1 cellular context compared by ENCODE assay signal in the genomic region with DNA sequence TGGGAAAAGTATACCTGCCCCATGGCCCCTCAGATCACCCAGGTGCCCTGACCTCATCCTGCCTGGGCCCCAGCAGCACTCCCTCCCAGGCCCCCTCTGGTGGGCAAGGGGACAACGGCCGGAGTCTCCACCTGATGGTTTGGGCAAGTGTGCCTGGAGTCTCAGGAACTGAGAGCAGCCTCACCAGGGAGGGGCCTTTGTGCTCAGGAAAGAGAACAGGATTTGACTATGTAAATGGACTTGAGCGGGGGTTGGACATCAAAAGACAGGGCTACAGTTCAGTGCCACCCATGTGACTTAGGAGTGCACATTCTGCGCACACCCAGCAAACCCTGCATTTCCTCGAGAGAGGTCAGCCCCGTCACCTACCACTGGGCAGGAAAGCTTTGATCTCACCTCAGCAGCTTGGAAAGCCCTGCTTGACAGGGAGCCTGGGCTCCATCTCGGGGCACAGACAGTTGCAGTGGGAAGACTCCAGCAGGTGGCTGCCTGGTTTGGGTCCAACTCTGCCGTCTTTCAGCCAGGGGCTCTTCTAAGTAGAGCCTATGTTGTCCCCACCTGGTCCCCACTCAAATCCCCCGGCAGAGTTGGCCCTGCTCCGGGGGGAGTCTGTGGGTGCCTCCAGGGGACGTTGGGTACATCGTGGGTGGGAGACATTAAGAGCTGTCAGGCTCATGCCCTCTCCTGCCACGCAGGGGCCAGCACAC.
TF ChIP-seq lines count a peak whose summit lies in the region.

No MANE protein-coding gene starts in this region.

TF ChIP-seq in HepG2, 621 proteins besides CTCF, POLR2A, EP300 and RAD21 (continued from another document and continues in another):
- TF ChIP-seq ADNP (CRISPR knock-in tag; IDR thresholded peaks at IDR 0.05), result no peak
- TF ChIP-seq CCAR2 (optimal IDR thresholded peaks at IDR 0.05; ENCODE audit: low read depth, low read length), result no peak
- peak; percentile 54 for TF ChIP-seq NFIC (IDR thresholded peaks at IDR 0.05; ENCODE audit: low read length)
- peak; percentile 67; the same call in 1 of the 2 replicates for TF ChIP-seq ZNF724P (CRISPR knock-in tag; IDR thresholded peaks at IDR 0.05; ENCODE audit: borderline replicate concordance)
- TF ChIP-seq LCORL (IDR thresholded peaks at IDR 0.05), result no peak
- peak; percentile 94 for TF ChIP-seq LCORL (CRISPR knock-in tag; IDR thresholded peaks at IDR 0.05)
- TF ChIP-seq, protein P1, sequence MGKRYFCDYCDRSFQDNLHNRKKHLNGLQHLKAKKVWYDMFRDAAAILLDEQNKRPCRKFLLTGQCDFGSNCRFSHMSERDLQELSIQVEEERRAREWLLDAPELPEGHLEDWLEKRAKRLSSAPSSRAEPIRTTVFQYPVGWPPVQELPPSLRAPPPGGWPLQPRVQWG (CRISPR knock-in tag; IDR thresholded peaks at IDR 0.05; ENCODE audit: borderline replicate concordance, low read depth), result no peak
- TF ChIP-seq, protein P2, sequence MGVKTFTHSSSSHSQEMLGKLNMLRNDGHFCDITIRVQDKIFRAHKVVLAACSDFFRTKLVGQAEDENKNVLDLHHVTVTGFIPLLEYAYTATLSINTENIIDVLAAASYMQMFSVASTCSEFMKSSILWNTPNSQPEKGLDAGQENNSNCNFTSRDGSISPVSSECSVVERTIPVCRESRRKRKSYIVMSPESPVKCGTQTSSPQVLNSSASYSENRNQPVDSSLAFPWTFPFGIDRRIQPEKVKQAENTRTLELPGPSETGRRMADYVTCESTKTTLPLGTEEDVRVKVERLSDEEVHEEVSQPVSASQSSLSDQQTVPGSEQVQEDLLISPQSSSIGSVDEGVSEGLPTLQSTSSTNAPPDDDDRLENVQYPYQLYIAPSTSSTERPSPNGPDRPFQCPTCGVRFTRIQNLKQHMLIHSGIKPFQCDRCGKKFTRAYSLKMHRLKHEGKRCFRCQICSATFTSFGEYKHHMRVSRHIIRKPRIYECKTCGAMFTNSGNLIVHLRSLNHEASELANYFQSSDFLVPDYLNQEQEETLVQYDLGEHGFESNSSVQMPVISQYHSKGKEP (CRISPR knock-in tag; IDR thresholded peaks at IDR 0.05), result no peak; the same call in 1 of the 2 replicates
- TF ChIP-seq TBX2 (CRISPR knock-in tag; IDR thresholded peaks at IDR 0.05; ENCODE audit: borderline replicate concordance), result peak; percentile 99
- peak; percentile 96; the same call in 1 of the 2 replicates for TF ChIP-seq ZNF292 (CRISPR knock-in tag; IDR thresholded peaks at IDR 0.05; ENCODE audit: borderline replicate concordance, low read depth)
- TF ChIP-seq EHMT2 (IDR thresholded peaks at IDR 0.05; ENCODE audit: borderline replicate concordance, low read depth, low read length), result peak; percentile 69; the same call in 1 of the 2 replicates
- no peak for TF ChIP-seq NFKB2 (CRISPR knock-in tag; IDR thresholded peaks at IDR 0.05; ENCODE audit: borderline replicate concordance)
- TF ChIP-seq HOXD1 (CRISPR knock-in tag; IDR thresholded peaks at IDR 0.05), result peak; percentile 80; the same call in 1 of the 2 replicates
- TF ChIP-seq SMAD9 (CRISPR knock-in tag; IDR thresholded peaks at IDR 0.05), result no peak; the same call in 1 of the 2 replicates
- TF ChIP-seq KLF9 (CRISPR knock-in tag; IDR thresholded peaks at IDR 0.05; ENCODE audit: low read depth), result no peak; the same call in 1 of the 2 replicates
- TF ChIP-seq ZNF468 (CRISPR knock-in tag; IDR thresholded peaks at IDR 0.05), result no peak
- TF ChIP-seq RFXAP (CRISPR knock-in tag; IDR thresholded peaks at IDR 0.05; ENCODE audit: borderline replicate concordance), result peak; percentile 70; the same call in 1 of the 2 replicates
- TF ChIP-seq, protein P3, sequence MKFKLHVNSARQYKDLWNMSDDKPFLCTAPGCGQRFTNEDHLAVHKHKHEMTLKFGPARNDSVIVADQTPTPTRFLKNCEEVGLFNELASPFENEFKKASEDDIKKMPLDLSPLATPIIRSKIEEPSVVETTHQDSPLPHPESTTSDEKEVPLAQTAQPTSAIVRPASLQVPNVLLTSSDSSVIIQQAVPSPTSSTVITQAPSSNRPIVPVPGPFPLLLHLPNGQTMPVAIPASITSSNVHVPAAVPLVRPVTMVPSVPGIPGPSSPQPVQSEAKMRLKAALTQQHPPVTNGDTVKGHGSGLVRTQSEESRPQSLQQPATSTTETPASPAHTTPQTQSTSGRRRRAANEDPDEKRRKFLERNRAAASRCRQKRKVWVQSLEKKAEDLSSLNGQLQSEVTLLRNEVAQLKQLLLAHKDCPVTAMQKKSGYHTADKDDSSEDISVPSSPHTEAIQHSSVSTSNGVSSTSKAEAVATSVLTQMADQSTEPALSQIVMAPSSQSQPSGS (CRISPR knock-in tag; IDR thresholded peaks at IDR 0.05), result peak; percentile 77; the same call in 1 of the 2 replicates
- TF ChIP-seq, protein P4, sequence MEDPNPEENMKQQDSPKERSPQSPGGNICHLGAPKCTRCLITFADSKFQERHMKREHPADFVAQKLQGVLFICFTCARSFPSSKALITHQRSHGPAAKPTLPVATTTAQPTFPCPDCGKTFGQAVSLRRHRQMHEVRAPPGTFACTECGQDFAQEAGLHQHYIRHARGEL (CRISPR knock-in tag; IDR thresholded peaks at IDR 0.05), result peak; percentile 43; the same call in 1 of the 2 replicates
- peak; percentile 94; the same call in 1 of the 2 replicates for TF ChIP-seq ZBTB3 (CRISPR knock-in tag; IDR thresholded peaks at IDR 0.05; ENCODE audit: borderline replicate concordance, low read depth)
- no peak; the same call in 1 of the 2 replicates for TF ChIP-seq ZNF782 (CRISPR knock-in tag; IDR thresholded peaks at IDR 0.05; ENCODE audit: borderline replicate concordance)
- peak; percentile 30; the same call in 1 of the 2 replicates for TF ChIP-seq ZMYM2 (CRISPR knock-in tag; IDR thresholded peaks at IDR 0.05)
- no peak; the same call in none of the 2 replicates for TF ChIP-seq ETV5 (CRISPR knock-in tag; IDR thresholded peaks at IDR 0.05; ENCODE audit: borderline replicate concordance)
- no peak for TF ChIP-seq ZNF75D (CRISPR knock-in tag; IDR thresholded peaks at IDR 0.05; ENCODE audit: borderline replicate concordance)
- TF ChIP-seq NCOA5 (CRISPR knock-in tag; IDR thresholded peaks at IDR 0.05), result no peak
- TF ChIP-seq ZNF790 (CRISPR knock-in tag; IDR thresholded peaks at IDR 0.05; ENCODE audit: borderline replicate concordance), result no peak
- no peak for TF ChIP-seq REXO4 (CRISPR knock-in tag; IDR thresholded peaks at IDR 0.05; ENCODE audit: borderline replicate concordance)
- TF ChIP-seq DMAP1 (CRISPR knock-in tag; IDR thresholded peaks at IDR 0.05), result peak; percentile 53; the same call in 1 of the 2 replicates
- peak; percentile 92 for TF ChIP-seq ZSCAN25 (CRISPR knock-in tag; IDR thresholded peaks at IDR 0.05)
- peak; percentile 95 for TF ChIP-seq ZNF431 (CRISPR knock-in tag; IDR thresholded peaks at IDR 0.05; ENCODE audit: borderline replicate concordance, low read depth)
- no peak for TF ChIP-seq ZNF883 (CRISPR knock-in tag; IDR thresholded peaks at IDR 0.05; ENCODE audit: not compliant biosample characterization)
- peak; percentile 91 for TF ChIP-seq NFKBIZ (CRISPR knock-in tag; IDR thresholded peaks at IDR 0.05)
- no peak for TF ChIP-seq ZNF570 (CRISPR knock-in tag; IDR thresholded peaks at IDR 0.05; ENCODE audit: borderline replicate concordance)
- TF ChIP-seq, protein P5, sequence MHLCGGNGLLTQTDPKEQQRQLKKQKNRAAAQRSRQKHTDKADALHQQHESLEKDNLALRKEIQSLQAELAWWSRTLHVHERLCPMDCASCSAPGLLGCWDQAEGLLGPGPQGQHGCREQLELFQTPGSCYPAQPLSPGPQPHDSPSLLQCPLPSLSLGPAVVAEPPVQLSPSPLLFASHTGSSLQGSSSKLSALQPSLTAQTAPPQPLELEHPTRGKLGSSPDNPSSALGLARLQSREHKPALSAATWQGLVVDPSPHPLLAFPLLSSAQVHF (CRISPR knock-in tag; IDR thresholded peaks at IDR 0.05), result no peak
- TF ChIP-seq FOXP1 (IDR thresholded peaks at IDR 0.05), result no peak
- peak; percentile 78 for TF ChIP-seq FOXP1 (CRISPR knock-in tag; IDR thresholded peaks at IDR 0.05)
- no peak; the same call in 1 of the 2 replicates for TF ChIP-seq ESRRA (CRISPR knock-in tag; IDR thresholded peaks at IDR 0.05; ENCODE audit: low read depth)
- no peak for TF ChIP-seq SCMH1 (CRISPR knock-in tag; IDR thresholded peaks at IDR 0.05; ENCODE audit: borderline replicate concordance)
- no peak for TF ChIP-seq ZNF484 (CRISPR knock-in tag; IDR thresholded peaks at IDR 0.05; ENCODE audit: borderline replicate concordance, low read depth)
- TF ChIP-seq, protein P6, sequence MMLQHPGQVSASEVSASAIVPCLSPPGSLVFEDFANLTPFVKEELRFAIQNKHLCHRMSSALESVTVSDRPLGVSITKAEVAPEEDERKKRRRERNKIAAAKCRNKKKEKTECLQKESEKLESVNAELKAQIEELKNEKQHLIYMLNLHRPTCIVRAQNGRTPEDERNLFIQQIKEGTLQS (CRISPR knock-in tag; IDR thresholded peaks at IDR 0.05), result peak; percentile 48; the same call in 1 of the 2 replicates
- peak; percentile 80 for TF ChIP-seq XRCC5 (optimal IDR thresholded peaks at IDR 0.05; ENCODE audit: low read length)
- TF ChIP-seq ZEB1 (IDR thresholded peaks at IDR 0.05; ENCODE audit: insufficient replicate concordance, low read depth), result peak; percentile 95
- TF ChIP-seq, protein P7, sequence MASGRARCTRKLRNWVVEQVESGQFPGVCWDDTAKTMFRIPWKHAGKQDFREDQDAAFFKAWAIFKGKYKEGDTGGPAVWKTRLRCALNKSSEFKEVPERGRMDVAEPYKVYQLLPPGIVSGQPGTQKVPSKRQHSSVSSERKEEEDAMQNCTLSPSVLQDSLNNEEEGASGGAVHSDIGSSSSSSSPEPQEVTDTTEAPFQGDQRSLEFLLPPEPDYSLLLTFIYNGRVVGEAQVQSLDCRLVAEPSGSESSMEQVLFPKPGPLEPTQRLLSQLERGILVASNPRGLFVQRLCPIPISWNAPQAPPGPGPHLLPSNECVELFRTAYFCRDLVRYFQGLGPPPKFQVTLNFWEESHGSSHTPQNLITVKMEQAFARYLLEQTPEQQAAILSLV (CRISPR knock-in tag; IDR thresholded peaks at IDR 0.05; ENCODE audit: borderline replicate concordance), result peak; percentile 44; the same call in 1 of the 2 replicates
- TF ChIP-seq MZF1 (CRISPR knock-in tag; IDR thresholded peaks at IDR 0.05; ENCODE audit: borderline replicate concordance), result no peak
- no peak for TF ChIP-seq ZNF10 (CRISPR knock-in tag; IDR thresholded peaks at IDR 0.05; ENCODE audit: borderline replicate concordance, low read depth)
- TF ChIP-seq, protein P8, sequence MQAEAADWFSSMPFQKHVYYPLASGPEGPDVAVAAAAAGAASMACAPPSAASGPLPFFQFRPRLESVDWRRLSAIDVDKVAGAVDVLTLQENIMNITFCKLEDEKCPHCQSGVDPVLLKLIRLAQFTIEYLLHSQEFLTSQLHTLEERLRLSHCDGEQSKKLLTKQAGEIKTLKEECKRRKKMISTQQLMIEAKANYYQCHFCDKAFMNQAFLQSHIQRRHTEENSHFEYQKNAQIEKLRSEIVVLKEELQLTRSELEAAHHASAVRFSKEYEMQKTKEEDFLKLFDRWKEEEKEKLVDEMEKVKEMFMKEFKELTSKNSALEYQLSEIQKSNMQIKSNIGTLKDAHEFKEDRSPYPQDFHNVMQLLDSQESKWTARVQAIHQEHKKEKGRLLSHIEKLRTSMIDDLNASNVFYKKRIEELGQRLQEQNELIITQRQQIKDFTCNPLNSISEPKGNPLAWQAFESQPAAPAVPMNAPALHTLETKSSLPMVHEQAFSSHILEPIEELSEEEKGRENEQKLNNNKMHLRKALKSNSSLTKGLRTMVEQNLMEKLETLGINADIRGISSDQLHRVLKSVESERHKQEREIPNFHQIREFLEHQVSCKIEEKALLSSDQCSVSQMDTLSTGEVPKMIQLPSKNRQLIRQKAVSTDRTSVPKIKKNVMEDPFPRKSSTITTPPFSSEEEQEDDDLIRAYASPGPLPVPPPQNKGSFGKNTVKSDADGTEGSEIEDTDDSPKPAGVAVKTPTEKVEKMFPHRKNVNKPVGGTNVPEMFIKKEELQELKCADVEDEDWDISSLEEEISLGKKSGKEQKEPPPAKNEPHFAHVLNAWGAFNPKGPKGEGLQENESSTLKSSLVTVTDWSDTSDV (CRISPR knock-in tag; IDR thresholded peaks at IDR 0.05), result no peak
- TF ChIP-seq, protein P9, sequence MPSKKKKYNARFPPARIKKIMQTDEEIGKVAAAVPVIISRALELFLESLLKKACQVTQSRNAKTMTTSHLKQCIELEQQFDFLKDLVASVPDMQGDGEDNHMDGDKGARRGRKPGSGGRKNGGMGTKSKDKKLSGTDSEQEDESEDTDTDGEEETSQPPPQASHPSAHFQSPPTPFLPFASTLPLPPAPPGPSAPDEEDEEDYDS (CRISPR knock-in tag; IDR thresholded peaks at IDR 0.05), result peak; percentile 85
- TF ChIP-seq, protein P10, sequence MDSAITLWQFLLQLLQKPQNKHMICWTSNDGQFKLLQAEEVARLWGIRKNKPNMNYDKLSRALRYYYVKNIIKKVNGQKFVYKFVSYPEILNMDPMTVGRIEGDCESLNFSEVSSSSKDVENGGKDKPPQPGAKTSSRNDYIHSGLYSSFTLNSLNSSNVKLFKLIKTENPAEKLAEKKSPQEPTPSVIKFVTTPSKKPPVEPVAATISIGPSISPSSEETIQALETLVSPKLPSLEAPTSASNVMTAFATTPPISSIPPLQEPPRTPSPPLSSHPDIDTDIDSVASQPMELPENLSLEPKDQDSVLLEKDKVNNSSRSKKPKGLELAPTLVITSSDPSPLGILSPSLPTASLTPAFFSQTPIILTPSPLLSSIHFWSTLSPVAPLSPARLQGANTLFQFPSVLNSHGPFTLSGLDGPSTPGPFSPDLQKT (CRISPR knock-in tag; IDR thresholded peaks at IDR 0.05; ENCODE audit: borderline replicate concordance), result no peak
- no peak for TF ChIP-seq POLR2AphosphoS2 (IDR thresholded peaks at IDR 0.05; ENCODE audit: low read depth, low read length)
- no peak for TF ChIP-seq ZNF432 (CRISPR knock-in tag; IDR thresholded peaks at IDR 0.05; ENCODE audit: borderline replicate concordance)
- TF ChIP-seq ZMYM4 (CRISPR knock-in tag; IDR thresholded peaks at IDR 0.05), result peak; percentile 77
- TF ChIP-seq CBX2 (IDR thresholded peaks at IDR 0.05; ENCODE audit: low read depth, low read length), result no peak
- TF ChIP-seq CBX2 (CRISPR knock-in tag; IDR thresholded peaks at IDR 0.05; ENCODE audit: low read depth), result peak; percentile 74; the same call in 1 of the 2 replicates
- TF ChIP-seq ZNF564 (CRISPR knock-in tag; IDR thresholded peaks at IDR 0.05), result peak; percentile 83; the same call in 1 of the 2 replicates
- no peak for TF ChIP-seq ZNF83 (CRISPR knock-in tag; IDR thresholded peaks at IDR 0.05; ENCODE audit: borderline replicate concordance)
- no peak for TF ChIP-seq ZFP62 (CRISPR knock-in tag; IDR thresholded peaks at IDR 0.05)
